In the genomic region with DNA sequence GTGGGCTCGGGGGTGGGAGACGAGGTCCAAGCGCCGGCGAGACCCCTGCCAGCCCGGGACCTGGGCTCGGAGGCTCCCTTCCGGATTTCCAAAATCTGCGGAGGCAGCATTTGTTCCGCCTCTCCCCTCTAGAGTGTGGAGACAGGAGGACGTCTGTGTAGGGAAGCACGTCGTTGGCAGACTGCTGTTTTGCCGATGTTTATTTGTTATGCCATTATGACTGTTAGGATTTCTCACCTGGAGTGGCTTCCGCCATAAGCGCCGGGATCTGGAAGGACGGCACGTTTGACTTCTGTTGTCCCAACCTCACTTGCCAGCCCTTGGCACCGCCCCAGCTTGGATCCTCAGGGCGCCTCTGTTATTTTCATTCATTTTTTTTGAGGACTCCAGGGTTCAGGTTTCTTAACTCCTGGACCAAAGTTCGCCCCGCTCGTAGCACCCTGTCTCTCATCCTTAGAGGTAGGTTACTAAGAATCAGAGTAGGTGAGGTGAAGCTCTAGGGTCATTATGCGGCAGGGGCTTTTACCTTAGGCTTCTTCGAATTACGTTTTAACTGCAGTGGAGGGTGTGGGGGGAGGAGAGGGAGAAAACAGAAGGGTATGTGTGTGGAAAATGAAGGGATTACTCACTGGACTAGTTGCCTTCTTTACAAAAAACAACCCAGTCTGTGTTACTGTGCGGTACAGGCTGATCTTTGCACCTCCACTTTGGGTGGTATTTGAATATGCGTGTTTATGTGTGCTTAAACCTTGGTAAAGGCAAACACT, we compare ENCODE assay signal across 1 cellular context.
TF ChIP-seq lines count a peak whose summit lies in the region.

No MANE protein-coding gene starts in this region.

TF ChIP-seq in HepG2, 621 proteins besides CTCF, POLR2A, EP300 and RAD21 (continued from another document and continues in another):
- TF ChIP-seq DPF2 (CRISPR knock-in tag; IDR thresholded peaks at IDR 0.05; ENCODE audit: borderline replicate concordance, low read depth) (peak; percentile 50; the same call in 1 of the 2 replicates), ZNF256 (CRISPR knock-in tag; conservative IDR thresholded peaks at IDR 0.05) (no peak), ZFP62 (CRISPR knock-in tag; IDR thresholded peaks at IDR 0.05) (no peak), KDM5A (IDR thresholded peaks at IDR 0.05; ENCODE audit: borderline replicate concordance, low read length) (no peak), ZNF446 (CRISPR knock-in tag; IDR thresholded peaks at IDR 0.05) (0 out of 2 replicates have a peak, but pooled peaks have one; percentile 34), ZNF329 (CRISPR knock-in tag; IDR thresholded peaks at IDR 0.05; ENCODE audit: low read depth) (no peak), FOXJ3 (CRISPR knock-in tag; IDR thresholded peaks at IDR 0.05; ENCODE audit: borderline replicate concordance) (peak; percentile 43; the same call in 1 of the 2 replicates), MBD4 (IDR thresholded peaks at IDR 0.05; ENCODE audit: borderline replicate concordance, low read length) (no peak), SP140L (CRISPR knock-in tag; IDR thresholded peaks at IDR 0.05; ENCODE audit: borderline replicate concordance) (no peak), NFYC (CRISPR knock-in tag; IDR thresholded peaks at IDR 0.05) (no peak), ZNF672 (CRISPR knock-in tag; IDR thresholded peaks at IDR 0.05) (no peak), ZEB1 (IDR thresholded peaks at IDR 0.05; ENCODE audit: insufficient replicate concordance, low read depth) (peak; percentile 23), TAF1 (CRISPR knock-in tag; IDR thresholded peaks at IDR 0.05) (no peak; the same call in 1 of the 2 replicates), ZMYM4 (CRISPR knock-in tag; IDR thresholded peaks at IDR 0.05) (no peak; the same call in 1 of the 2 replicates), KDM4B (CRISPR knock-in tag; IDR thresholded peaks at IDR 0.05) (no peak), TRIM24 (CRISPR knock-in tag; IDR thresholded peaks at IDR 0.05) (no peak), RFX5 (IDR thresholded peaks at IDR 0.05; ENCODE audit: low read depth, low read length) (no peak), ZNF782 (CRISPR knock-in tag; IDR thresholded peaks at IDR 0.05; ENCODE audit: borderline replicate concordance) (no peak)
- TF ChIP-seq, protein P1, sequence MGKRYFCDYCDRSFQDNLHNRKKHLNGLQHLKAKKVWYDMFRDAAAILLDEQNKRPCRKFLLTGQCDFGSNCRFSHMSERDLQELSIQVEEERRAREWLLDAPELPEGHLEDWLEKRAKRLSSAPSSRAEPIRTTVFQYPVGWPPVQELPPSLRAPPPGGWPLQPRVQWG (CRISPR knock-in tag; IDR thresholded peaks at IDR 0.05; ENCODE audit: borderline replicate concordance, low read depth) = no peak
- TF ChIP-seq, protein P2, sequence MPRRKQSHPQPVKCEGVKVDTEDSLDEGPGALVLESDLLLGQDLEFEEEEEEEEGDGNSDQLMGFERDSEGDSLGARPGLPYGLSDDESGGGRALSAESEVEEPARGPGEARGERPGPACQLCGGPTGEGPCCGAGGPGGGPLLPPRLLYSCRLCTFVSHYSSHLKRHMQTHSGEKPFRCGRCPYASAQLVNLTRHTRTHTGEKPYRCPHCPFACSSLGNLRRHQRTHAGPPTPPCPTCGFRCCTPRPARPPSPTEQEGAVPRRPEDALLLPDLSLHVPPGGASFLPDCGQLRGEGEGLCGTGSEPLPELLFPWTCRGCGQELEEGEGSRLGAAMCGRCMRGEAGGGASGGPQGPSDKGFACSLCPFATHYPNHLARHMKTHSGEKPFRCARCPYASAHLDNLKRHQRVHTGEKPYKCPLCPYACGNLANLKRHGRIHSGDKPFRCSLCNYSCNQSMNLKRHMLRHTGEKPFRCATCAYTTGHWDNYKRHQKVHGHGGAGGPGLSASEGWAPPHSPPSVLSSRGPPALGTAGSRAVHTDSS (CRISPR knock-in tag; conservative IDR thresholded peaks at IDR 0.05) = no peak
- TF ChIP-seq, protein P3, sequence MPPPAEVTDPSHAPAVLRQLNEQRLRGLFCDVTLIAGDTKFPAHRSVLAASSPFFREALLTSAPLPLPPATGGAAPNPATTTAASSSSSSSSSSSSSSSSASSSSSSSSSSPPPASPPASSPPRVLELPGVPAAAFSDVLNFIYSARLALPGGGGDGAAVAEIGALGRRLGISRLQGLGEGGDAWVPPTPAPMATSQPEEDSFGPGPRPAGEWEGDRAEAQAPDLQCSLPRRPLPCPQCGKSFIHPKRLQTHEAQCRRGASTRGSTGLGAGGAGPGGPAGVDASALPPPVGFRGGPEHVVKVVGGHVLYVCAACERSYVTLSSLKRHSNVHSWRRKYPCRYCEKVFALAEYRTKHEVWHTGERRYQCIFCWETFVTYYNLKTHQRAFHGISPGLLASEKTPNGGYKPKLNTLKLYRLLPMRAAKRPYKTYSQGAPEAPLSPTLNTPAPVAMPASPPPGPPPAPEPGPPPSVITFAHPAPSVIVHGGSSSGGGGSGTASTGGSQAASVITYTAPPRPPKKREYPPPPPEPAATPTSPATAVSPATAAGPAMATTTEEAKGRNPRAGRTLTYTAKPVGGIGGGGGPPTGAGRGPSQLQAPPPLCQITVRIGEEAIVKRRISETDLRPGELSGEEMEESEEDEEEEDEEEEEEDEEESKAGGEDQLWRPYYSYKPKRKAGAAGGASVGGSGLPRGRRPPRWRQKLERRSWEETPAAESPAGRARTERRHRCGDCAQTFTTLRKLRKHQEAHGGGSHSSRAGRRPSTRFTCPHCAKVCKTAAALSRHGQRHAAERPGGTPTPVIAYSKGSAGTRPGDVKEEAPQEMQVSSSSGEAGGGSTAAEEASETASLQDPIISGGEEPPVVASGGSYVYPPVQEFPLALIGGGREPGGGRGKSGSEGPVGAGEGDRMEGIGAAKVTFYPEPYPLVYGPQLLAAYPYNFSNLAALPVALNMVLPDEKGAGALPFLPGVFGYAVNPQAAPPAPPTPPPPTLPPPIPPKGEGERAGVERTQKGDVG (CRISPR knock-in tag; IDR thresholded peaks at IDR 0.05; ENCODE audit: borderline replicate concordance) = no peak
- TF ChIP-seq, protein P4, sequence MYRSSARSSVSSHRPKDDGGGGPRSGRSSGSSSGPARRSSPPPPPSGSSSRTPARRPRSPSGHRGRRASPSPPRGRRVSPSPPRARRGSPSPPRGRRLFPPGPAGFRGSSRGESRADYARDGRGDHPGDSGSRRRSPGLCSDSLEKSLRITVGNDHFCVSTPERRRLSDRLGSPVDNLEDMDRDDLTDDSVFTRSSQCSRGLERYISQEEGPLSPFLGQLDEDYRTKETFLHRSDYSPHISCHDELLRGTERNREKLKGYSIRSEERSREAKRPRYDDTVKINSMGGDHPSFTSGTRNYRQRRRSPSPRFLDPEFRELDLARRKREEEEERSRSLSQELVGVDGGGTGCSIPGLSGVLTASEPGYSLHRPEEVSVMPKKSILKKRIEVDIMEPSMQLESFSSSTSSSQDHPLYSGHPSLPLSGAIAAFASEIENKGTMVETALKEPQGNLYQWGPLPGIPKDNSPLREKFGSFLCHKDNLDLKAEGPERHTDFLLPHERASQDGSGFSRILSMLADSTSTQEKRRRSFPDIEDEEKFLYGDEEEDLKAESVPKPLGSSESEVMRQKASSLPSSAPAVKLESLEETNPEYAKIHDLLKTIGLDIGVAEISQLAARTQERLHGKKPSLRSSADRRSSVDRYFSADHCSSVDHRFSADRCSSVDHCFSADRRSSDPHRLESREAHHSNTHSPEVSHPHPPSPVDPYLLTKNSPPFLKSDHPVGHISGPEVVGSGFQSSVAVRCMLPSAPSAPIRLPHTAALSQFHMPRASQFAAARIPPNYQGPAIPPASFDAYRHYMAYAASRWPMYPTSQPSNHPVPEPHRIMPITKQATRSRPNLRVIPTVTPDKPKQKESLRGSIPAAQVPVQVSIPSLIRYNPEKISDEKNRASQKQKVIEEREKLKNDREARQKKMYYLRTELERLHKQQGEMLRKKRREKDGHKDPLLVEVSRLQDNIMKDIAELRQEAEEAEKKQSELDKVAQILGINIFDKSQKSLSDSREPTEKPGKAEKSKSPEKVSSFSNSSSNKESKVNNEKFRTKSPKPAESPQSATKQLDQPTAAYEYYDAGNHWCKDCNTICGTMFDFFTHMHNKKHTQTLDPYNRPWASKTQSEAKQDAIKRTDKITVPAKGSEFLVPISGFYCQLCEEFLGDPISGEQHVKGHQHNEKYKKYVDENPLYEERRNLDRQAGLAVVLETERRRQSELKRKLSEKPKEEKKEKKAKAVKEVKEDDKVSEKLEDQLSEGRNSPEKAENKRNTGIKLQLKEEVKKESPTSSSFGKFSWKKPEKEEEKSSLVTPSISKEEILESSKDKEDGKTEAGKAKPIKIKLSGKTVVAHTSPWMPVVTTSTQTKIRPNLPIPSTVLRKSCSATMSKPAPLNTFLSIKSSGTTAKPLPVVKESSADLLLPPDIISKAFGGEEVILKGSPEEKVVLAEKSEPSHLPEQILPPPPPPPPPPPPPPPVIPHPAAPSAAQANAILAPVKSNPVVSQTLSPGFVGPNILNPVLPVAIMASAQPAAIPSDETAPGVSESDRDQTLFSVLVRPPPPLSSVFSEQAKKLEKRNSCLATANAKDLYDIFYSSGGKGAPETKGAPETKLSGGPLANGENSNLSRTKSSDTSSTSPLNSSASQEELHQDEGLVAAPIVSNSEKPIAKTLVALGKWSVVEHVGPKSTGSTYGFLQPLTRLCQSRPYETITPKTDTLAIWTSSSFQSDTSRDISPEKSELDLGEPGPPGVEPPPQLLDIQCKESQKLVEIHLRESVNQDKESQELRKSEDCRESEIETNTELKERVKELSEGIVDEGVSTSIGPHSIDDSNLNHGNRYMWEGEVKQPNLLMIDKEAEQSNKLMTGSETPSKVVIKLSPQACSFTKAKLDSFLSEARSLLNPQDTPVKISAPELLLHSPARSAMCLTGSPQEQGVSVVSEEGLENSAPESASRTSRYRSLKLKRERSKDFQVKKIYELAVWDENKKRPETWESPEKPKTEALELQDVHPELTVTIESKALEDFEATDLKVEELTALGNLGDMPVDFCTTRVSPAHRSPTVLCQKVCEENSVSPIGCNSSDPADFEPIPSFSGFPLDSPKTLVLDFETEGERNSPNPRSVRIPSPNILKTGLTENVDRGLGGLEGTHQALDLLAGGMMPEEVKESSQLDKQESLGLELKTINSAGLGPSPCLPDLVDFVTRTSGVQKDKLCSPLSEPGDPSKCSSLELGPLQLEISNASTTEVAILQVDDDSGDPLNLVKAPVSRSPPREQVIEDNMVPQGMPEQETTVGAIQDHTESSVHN (CRISPR knock-in tag; IDR thresholded peaks at IDR 0.05) = no peak
- TF ChIP-seq, protein P5, sequence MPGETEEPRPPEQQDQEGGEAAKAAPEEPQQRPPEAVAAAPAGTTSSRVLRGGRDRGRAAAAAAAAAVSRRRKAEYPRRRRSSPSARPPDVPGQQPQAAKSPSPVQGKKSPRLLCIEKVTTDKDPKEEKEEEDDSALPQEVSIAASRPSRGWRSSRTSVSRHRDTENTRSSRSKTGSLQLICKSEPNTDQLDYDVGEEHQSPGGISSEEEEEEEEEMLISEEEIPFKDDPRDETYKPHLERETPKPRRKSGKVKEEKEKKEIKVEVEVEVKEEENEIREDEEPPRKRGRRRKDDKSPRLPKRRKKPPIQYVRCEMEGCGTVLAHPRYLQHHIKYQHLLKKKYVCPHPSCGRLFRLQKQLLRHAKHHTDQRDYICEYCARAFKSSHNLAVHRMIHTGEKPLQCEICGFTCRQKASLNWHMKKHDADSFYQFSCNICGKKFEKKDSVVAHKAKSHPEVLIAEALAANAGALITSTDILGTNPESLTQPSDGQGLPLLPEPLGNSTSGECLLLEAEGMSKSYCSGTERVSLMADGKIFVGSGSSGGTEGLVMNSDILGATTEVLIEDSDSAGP (CRISPR knock-in tag; IDR thresholded peaks at IDR 0.05; ENCODE audit: borderline replicate concordance) = no peak; the same call in 1 of the 2 replicates
- TF ChIP-seq, protein P6, sequence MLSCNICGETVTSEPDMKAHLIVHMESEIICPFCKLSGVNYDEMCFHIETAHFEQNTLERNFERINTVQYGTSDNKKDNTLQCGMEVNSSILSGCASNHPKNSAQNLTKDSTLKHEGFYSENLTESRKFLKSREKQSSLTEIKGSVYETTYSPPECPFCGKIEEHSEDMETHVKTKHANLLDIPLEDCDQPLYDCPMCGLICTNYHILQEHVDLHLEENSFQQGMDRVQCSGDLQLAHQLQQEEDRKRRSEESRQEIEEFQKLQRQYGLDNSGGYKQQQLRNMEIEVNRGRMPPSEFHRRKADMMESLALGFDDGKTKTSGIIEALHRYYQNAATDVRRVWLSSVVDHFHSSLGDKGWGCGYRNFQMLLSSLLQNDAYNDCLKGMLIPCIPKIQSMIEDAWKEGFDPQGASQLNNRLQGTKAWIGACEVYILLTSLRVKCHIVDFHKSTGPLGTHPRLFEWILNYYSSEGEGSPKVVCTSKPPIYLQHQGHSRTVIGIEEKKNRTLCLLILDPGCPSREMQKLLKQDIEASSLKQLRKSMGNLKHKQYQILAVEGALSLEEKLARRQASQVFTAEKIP (CRISPR knock-in tag; IDR thresholded peaks at IDR 0.05; ENCODE audit: borderline replicate concordance) = no peak
- TF ChIP-seq, protein P7, sequence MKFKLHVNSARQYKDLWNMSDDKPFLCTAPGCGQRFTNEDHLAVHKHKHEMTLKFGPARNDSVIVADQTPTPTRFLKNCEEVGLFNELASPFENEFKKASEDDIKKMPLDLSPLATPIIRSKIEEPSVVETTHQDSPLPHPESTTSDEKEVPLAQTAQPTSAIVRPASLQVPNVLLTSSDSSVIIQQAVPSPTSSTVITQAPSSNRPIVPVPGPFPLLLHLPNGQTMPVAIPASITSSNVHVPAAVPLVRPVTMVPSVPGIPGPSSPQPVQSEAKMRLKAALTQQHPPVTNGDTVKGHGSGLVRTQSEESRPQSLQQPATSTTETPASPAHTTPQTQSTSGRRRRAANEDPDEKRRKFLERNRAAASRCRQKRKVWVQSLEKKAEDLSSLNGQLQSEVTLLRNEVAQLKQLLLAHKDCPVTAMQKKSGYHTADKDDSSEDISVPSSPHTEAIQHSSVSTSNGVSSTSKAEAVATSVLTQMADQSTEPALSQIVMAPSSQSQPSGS (CRISPR knock-in tag; IDR thresholded peaks at IDR 0.05) = 0 out of 2 replicates have a peak, but pooled peaks have one; percentile 16
- TF ChIP-seq, protein P8, sequence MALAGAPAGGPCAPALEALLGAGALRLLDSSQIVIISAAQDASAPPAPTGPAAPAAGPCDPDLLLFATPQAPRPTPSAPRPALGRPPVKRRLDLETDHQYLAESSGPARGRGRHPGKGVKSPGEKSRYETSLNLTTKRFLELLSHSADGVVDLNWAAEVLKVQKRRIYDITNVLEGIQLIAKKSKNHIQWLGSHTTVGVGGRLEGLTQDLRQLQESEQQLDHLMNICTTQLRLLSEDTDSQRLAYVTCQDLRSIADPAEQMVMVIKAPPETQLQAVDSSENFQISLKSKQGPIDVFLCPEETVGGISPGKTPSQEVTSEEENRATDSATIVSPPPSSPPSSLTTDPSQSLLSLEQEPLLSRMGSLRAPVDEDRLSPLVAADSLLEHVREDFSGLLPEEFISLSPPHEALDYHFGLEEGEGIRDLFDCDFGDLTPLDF (CRISPR knock-in tag; IDR thresholded peaks at IDR 0.05) = no peak
